ENCODE assay signal across 17 cellular contexts in the genomic region with DNA sequence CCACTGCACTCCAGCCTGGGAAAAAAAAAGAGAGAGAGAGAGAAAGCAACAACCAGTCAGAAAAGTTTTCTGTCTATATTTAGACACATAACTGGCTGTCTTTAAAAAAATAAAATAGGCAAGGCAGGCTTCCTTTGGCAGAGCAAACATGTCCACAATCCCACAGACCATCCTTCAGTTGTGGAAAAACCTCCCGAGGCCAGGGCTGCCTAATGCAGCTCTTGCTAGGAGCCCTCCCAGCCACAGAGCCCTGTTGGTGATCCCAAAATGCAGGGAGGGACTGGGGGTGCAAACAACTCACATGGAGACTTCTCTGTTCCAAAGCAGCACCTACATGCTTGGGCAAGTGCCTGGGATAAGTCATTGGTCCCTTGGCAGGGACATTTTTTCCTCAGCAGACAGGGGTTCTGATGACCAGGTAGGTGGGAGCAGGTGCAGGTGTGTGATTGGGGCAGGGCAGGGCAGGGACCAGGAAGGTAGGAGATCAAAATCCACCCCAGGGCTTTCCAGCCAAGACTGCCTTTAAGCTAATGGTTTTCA.
A peak's percentile ranks its signal among the peaks of the same experiment; 100 is the strongest.
DNase-seq lines count a peak whose midpoint lies in the region; ATAC-seq and TF ChIP-seq lines count a peak whose summit lies in the region.
"Had no signal": no experiment of that assay in that cellular context is flagged by ENCODE, and none has a peak within 500 bp of the region (broad histone marks: within the 10 kb centered on the region; RNA-seq: fewer than 3 reads in every experiment).

No MANE protein-coding gene starts in this region.

- no peak for TF ChIP-seq CTCF in left ventricle myocardium inferior (IDR thresholded peaks at IDR 0.05; ENCODE audit: borderline replicate concordance)

- H3K4me1 Mint-ChIP-seq in activated T-cell treated with anti-CD3 and anti-CD28 coated beads, Interleukin-2, amount 50 U/mL, for 24 hours (ENCODE audit: low read depth), result peaks cover 7% of the 10 kb centered on the region
- H3K4me1 Mint-ChIP-seq: H9 had no signal

- H3K9ac ChIP-seq in rectal smooth muscle tissue (ENCODE audit: low read length), result no peak overlapping the region

- no peak overlapping the region for H3K4me3 ChIP-seq in left ventricle myocardium inferior
- no peak overlapping the region for H3K4me3 ChIP-seq in rectal smooth muscle tissue (ENCODE audit: low read length)
- H3K4me3 ChIP-seq: A549, GM12878 had no signal

- peak; percentile 20 for ATAC-seq in left ventricle myocardium superior
- ATAC-seq in left colon, result peak; percentile 47
- ATAC-seq in GM21447 (IDR thresholded peaks at IDR 0.05; ENCODE audit: unreplicated experiment), result no peak
- ATAC-seq: A549, GM12878 had no signal

- DNase-seq in left ventricle myocardium superior, result no peak
- DNase-seq in left ventricle myocardium inferior, result no peak
- DNase-seq in left colon, result no peak
- DNase-seq in OCI-M1 (lab: John Stamatoyannopoulos, UW), result no peak
- DNase-seq in NCI-H128 (lab: John Stamatoyannopoulos, UW; ENCODE audit: unreplicated experiment), result no peak
- no peak for DNase-seq in activated T-cell treated with anti-CD3 and anti-CD28 coated beads, Interleukin-2, amount 50 U/mL, for 24 hours
- DNase-seq: COR-L47, H9, NCI-H1436, NCI-H226, NCI-H526 treated with DMSO at 0.1 percent for 48 hours had no signal

- H3K9me3 ChIP-seq in left ventricle myocardium inferior (replicated peaks), result peaks cover 2% of the 10 kb centered on the region

- H3K4me3 Mint-ChIP-seq in activated T-cell treated with anti-CD3 and anti-CD28 coated beads, Interleukin-2, amount 50 U/mL, for 24 hours, result no peak overlapping the region
- H3K4me3 Mint-ChIP-seq: CD14-positive monocyte, H9 had no signal

- H3K27ac Mint-ChIP-seq in activated T-cell treated with anti-CD3 and anti-CD28 coated beads, Interleukin-2, amount 50 U/mL, for 24 hours, result no peak overlapping the region
- H3K27ac Mint-ChIP-seq: H9 had no signal

- no peaks in the 10 kb centered on the region for H3K36me3 Mint-ChIP-seq in activated T-cell treated with anti-CD3 and anti-CD28 coated beads, Interleukin-2, amount 50 U/mL, for 24 hours (ENCODE audit: low read depth)
- H3K36me3 Mint-ChIP-seq: CD14-positive monocyte had no signal

- H3K27me3 Mint-ChIP-seq in activated T-cell treated with anti-CD3 and anti-CD28 coated beads, Interleukin-2, amount 50 U/mL, for 24 hours, result peaks cover 29% of the 10 kb centered on the region

- H3K36me3 ChIP-seq in left ventricle myocardium inferior (no peaks in the 10 kb centered on the region), rectal smooth muscle tissue (ENCODE audit: control insufficient read depth, insufficient read depth, low read length) (no peaks in the 10 kb centered on the region)

- no peaks in the 10 kb centered on the region for H3K27me3 ChIP-seq in left ventricle myocardium inferior (ENCODE audit: low read depth)
- no peaks in the 10 kb centered on the region for H3K27me3 ChIP-seq in rectal smooth muscle tissue (ENCODE audit: control insufficient read depth, insufficient read depth, low read length)

- H3K27ac ChIP-seq in left ventricle myocardium inferior (replicated peaks), result no peak overlapping the region
- peak overlapping the region; percentile 68 for H3K27ac ChIP-seq in rectal smooth muscle tissue (ENCODE audit: low read depth, low read length)
- H3K27ac ChIP-seq: RWPE1 had no signal

- H3K4me1 ChIP-seq in left ventricle myocardium inferior (peaks cover 27% of the 10 kb centered on the region), rectal smooth muscle tissue (ENCODE audit: control insufficient read depth, insufficient read depth, low read length) (peaks cover 23% of the 10 kb centered on the region)

- intact Hi-C loops in left ventricle myocardium superior (cut with micrococcal nuclease) (no loop called here), left ventricle myocardium inferior (cut with micrococcal nuclease) (no loop called here), left colon (cut with DNase I, micrococcal nuclease) (loop anchor here in 1 of 2 donors (10.0 kb wide), 1 partner anchor 172 kb away; no protein-coding TSS in a partner anchor)

- no peaks in the 10 kb centered on the region for H3K9me3 Mint-ChIP-seq in activated T-cell treated with anti-CD3 and anti-CD28 coated beads, Interleukin-2, amount 50 U/mL, for 24 hours
